ENCODE assay signal across 32 cellular contexts in the genomic region with DNA sequence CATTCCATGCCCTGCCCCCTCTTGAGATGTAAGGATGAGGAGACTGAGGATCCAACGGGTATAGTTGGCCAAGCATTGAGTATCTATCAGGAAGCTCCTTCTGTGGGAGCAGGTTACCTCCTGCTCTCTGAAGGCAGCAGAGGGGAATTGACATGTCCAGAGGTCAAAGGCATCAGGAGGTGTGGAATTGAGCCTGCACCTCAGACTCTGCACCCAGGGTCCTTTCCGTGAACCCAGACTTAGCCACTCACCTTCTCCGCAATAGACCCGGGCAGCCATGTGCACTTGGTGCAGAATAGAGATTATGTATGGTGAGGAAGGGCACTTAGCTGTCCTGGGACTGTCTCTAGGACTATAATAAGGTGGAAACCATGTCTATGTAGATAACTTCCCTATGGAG.
"Had no signal": no experiment of that assay in that cellular context is flagged by ENCODE, and none has a peak within 500 bp of the region (broad histone marks: within the 10 kb centered on the region; RNA-seq: fewer than 3 reads in every experiment).

No MANE protein-coding gene starts in this region.

- H3K4me1 Mint-ChIP-seq: activated B cell treated with CpG ODN at 0.5 μM for 24 hours; activated T-helper 17 cell treated with anti-CD3 and anti-CD28 coated beads, Interleukin-2, amount 50 U/mL, for 72 hours had no signal

- DNase-seq: activated B cell treated with CpG ODN at 0.5 μM for 24 hours; activated CD4-positive, alpha-beta T cell treated with anti-CD3 and anti-CD28 coated beads for 48 hours; activated CD4-positive, alpha-beta T cell treated with anti-CD3 and anti-CD28 coated beads, Interleukin-2, amount 50 U/mL, for 1 hour; activated CD4-positive, alpha-beta T cell treated with anti-CD3 and anti-CD28 coated beads, Interleukin-2, amount 50 U/mL, for 48 hours; activated CD8-positive, alpha-beta memory T cell treated with anti-CD3 and anti-CD28 coated beads for 24 hours; activated CD8-positive, alpha-beta T cell treated with anti-CD3 and anti-CD28 coated beads for 36 hours; activated effector memory CD4-positive, alpha-beta T cell treated with Interleukin-2 at 50 U/mL for 16 hours; activated gamma-delta T cell treated with Interleukin-2 at 50 U/mL for 16 hours; activated naive CD4-positive, alpha-beta T cell treated with anti-CD3 and anti-CD28 coated beads, Interleukin-2, amount 50 U/mL, for 16 hours; activated naive CD4-positive, alpha-beta T cell treated with Interleukin-2 at 50 U/mL for 16 hours; activated T-cell treated with anti-CD3 and anti-CD28 coated beads, Interleukin-2, amount 50 U/mL, for 4 hours; amniotic stem cell; anterior cingulate cortex; body of pancreas; caudate nucleus; cortex of kidney; dermis blood vessel endothelial cell; effector CD4-positive, alpha-beta T cell; effector memory CD8-positive, alpha-beta T cell; erythroblast; esophagus squamous epithelium; foreskin melanocyte; T-helper 1 cell; T-helper 17 cell; T1000; WERI-Rb-1 had no signal

- FAIRE-seq: colon had no signal

- H3K27me3 ChIP-seq: body of pancreas, esophagus squamous epithelium, gastroesophageal sphincter had no signal

- ATAC-seq: activated CD4-positive, CD25-positive, alpha-beta regulatory T cell treated with anti-CD3 and anti-CD28 coated beads, Interleukin-2, amount 50 U/mL, for 24 hours; activated CD8-positive, alpha-beta T cell treated with anti-CD3 and anti-CD28 coated beads for 36 hours; activated T-cell treated with anti-CD3 and anti-CD28 coated beads, Interleukin-2, amount 50 U/mL, for 4 hours; activated T-helper 17 cell treated with anti-CD3 and anti-CD28 coated beads, Interleukin-2, amount 50 U/mL, for 72 hours; body of pancreas; effector memory CD8-positive, alpha-beta T cell; gastroesophageal sphincter; T-helper 17 cell had no signal

- H3K4me1 ChIP-seq: body of pancreas had no signal

- H3K9me3 Mint-ChIP-seq: activated B cell treated with CpG ODN at 0.5 μM for 24 hours; activated CD8-positive, alpha-beta T cell treated with anti-CD3 and anti-CD28 coated beads for 36 hours; activated T-cell treated with anti-CD3 and anti-CD28 coated beads, Interleukin-2, amount 50 U/mL, for 4 hours; activated T-helper 17 cell treated with anti-CD3 and anti-CD28 coated beads, Interleukin-2, amount 50 U/mL, for 72 hours; effector memory CD8-positive, alpha-beta T cell; T-helper 2 cell treated with Interferon-gamma antibody and Interleukin-4, amounts not matched to agents 5 μg/mL and 100 μg/mL, for 36 hours had no signal

- H3K4me3 ChIP-seq: body of pancreas, esophagus squamous epithelium, gastroesophageal sphincter had no signal

- H3K36me3 ChIP-seq: esophagus squamous epithelium, gastroesophageal sphincter, WERI-Rb-1 had no signal

- H3K9me3 ChIP-seq: body of pancreas, esophagus squamous epithelium, gastroesophageal sphincter had no signal

- H3K27ac ChIP-seq: body of pancreas, esophagus squamous epithelium, gastroesophageal sphincter had no signal

- H3K27ac Mint-ChIP-seq: activated B cell treated with CpG ODN at 0.5 μM for 24 hours; activated CD8-positive, alpha-beta T cell treated with anti-CD3 and anti-CD28 coated beads for 36 hours; activated naive CD8-positive, alpha-beta T cell; activated T-helper 17 cell treated with anti-CD3 and anti-CD28 coated beads, Interleukin-2, amount 50 U/mL, for 72 hours; effector memory CD8-positive, alpha-beta T cell; T-helper 17 cell; T-helper 2 cell treated with Interferon-gamma antibody and Interleukin-4, amounts not matched to agents 5 μg/mL and 100 μg/mL, for 36 hours had no signal

- H3K4me3 Mint-ChIP-seq: activated B cell treated with CpG ODN at 0.5 μM for 24 hours; activated CD8-positive, alpha-beta T cell treated with anti-CD3 and anti-CD28 coated beads for 36 hours; activated naive CD8-positive, alpha-beta T cell; activated T-cell treated with anti-CD3 and anti-CD28 coated beads, Interleukin-2, amount 50 U/mL, for 4 hours; activated T-helper 17 cell treated with anti-CD3 and anti-CD28 coated beads, Interleukin-2, amount 50 U/mL, for 72 hours; effector memory CD8-positive, alpha-beta T cell; T-helper 17 cell; T-helper 2 cell treated with Interferon-gamma antibody and Interleukin-4, amounts not matched to agents 5 μg/mL and 100 μg/mL, for 36 hours had no signal
